13 cellular contexts compared by ENCODE assay signal in the genomic region with DNA sequence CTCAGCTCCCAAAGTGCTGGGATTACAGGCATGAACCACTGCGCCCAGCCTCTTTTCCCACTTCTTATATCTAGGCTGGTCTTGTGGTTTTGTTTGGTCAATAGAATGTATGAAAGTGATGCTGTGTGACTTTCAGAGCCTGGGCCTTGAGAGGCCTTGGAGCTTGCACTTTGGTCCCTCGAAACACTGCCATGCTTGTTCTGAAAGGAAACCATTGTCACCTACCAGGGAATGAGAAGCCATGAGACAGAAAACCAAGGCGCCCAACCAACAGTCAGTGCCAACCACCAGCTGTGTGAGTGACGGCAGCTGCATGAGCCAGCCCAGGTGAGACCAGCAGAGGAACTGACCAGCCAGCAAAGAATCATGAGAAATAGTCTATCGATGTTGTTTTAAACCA.
"Had no signal": no experiment of that assay in that cellular context is flagged by ENCODE, and none has a peak within 500 bp of the region (broad histone marks: within the 10 kb centered on the region; RNA-seq: fewer than 3 reads in every experiment).

No MANE protein-coding gene starts in this region.

- FAIRE-seq: colon had no signal

- DNase-seq: foreskin keratinocyte; mammary epithelial cell; natural killer cell; occipital lobe; posterior cingulate gyrus; sigmoid colon; stimulated activated naive CD4-positive, alpha-beta T cell; stomach; thyroid gland; upper lobe of left lung had no signal

- H3K4me1 ChIP-seq: sigmoid colon, stomach, vagina had no signal

- H3K27me3 ChIP-seq: foreskin keratinocyte, sigmoid colon, stomach, thyroid gland, upper lobe of left lung, vagina had no signal

- H3K9me3 ChIP-seq: sigmoid colon, stomach, thyroid gland, upper lobe of left lung, vagina had no signal

- H3K4me3 ChIP-seq: sigmoid colon, skin epidermis, stomach, thyroid gland, upper lobe of left lung, vagina had no signal

- ATAC-seq: foreskin keratinocyte, natural killer cell had no signal

- H3K27ac ChIP-seq: foreskin keratinocyte, sigmoid colon, skin epidermis, stomach, upper lobe of left lung, vagina had no signal

- H3K36me3 ChIP-seq: sigmoid colon, stomach, thyroid gland, upper lobe of left lung, vagina had no signal
